ENCODE assay signal across 21 cellular contexts in genomic region chr3:183272792-183273191, GRCh38.
"Had no signal": no experiment of that assay in that cellular context is flagged by ENCODE, and none has a peak within 500 bp of the region (broad histone marks: within the 10 kb centered on the region; RNA-seq: fewer than 3 reads in every experiment).

No MANE protein-coding gene starts in this region.

- H3K27ac ChIP-seq: breast epithelium, coronary artery, sigmoid colon, vagina had no signal

- H3K36me3 Mint-ChIP-seq: activated CD8-positive, alpha-beta memory T cell treated with anti-CD3 and anti-CD28 coated beads, Interleukin-2, amount 10 ng/mL, durations not matched to agents 7 days and 5 days; activated naive CD4-positive, alpha-beta T cell treated with anti-CD3 and anti-CD28 coated beads, Interleukin-2, amount 10 ng/mL, durations not matched to agents 7 days and 5 days; stimulated activated effector memory CD8-positive, alpha-beta T cell treated with anti-CD3 and anti-CD28 coated beads, Interleukin-12 subunit alpha, Interleukin-12 subunit beta, amount 100 ng/mL, for 72 hours had no signal

- H3K4me1 ChIP-seq: breast epithelium, sigmoid colon had no signal

- FAIRE-seq: astrocyte, TTC549 had no signal

- H3K4me3 ChIP-seq: adrenal gland, breast epithelium, coronary artery, sigmoid colon, stomach, vagina had no signal

- H3K9me3 ChIP-seq: adrenal gland, breast epithelium, sigmoid colon, stomach, vagina had no signal

- DNase-seq: activated CD4-positive, alpha-beta memory T cell treated with anti-CD3 and anti-CD28 coated beads, Interleukin-2, amount 10 ng/mL, durations not matched to agents 7 days and 5 days; activated CD4-positive, alpha-beta T cell treated with anti-CD3 and anti-CD28 coated beads for 48 hours; activated CD4-positive, CD25-positive, alpha-beta regulatory T cell; activated CD8-positive, alpha-beta memory T cell treated with anti-CD3 and anti-CD28 coated beads, Interleukin-2, amount 10 ng/mL, durations not matched to agents 7 days and 5 days; activated naive CD4-positive, alpha-beta T cell treated with anti-CD3 and anti-CD28 coated beads, Interleukin-2, amount 10 ng/mL, durations not matched to agents 7 days and 5 days; adrenal gland; kidney; midbrain; nucleus accumbens; sigmoid colon; stimulated activated CD4-positive, alpha-beta T cell treated with anti-CD3 and anti-CD28 coated beads, Interleukin-4, amount 100 ng/mL, for 24 hours; stomach; trophoblast cell had no signal

- H3K27ac Mint-ChIP-seq: activated CD4-positive, alpha-beta memory T cell treated with anti-CD3 and anti-CD28 coated beads, Interleukin-2, amount 10 ng/mL, durations not matched to agents 7 days and 5 days; activated CD8-positive, alpha-beta memory T cell treated with anti-CD3 and anti-CD28 coated beads, Interleukin-2, amount 10 ng/mL, durations not matched to agents 7 days and 5 days; activated naive CD4-positive, alpha-beta T cell treated with anti-CD3 and anti-CD28 coated beads, Interleukin-2, amount 10 ng/mL, durations not matched to agents 7 days and 5 days; nephron; stimulated activated effector memory CD8-positive, alpha-beta T cell treated with anti-CD3 and anti-CD28 coated beads, Interleukin-12 subunit alpha, Interleukin-12 subunit beta, amount 100 ng/mL, for 72 hours had no signal

- H3K27me3 Mint-ChIP-seq: activated CD4-positive, alpha-beta memory T cell treated with anti-CD3 and anti-CD28 coated beads, Interleukin-2, amount 10 ng/mL, durations not matched to agents 7 days and 5 days; activated CD8-positive, alpha-beta memory T cell treated with anti-CD3 and anti-CD28 coated beads, Interleukin-2, amount 10 ng/mL, durations not matched to agents 7 days and 5 days; activated naive CD4-positive, alpha-beta T cell treated with anti-CD3 and anti-CD28 coated beads, Interleukin-2, amount 10 ng/mL, durations not matched to agents 7 days and 5 days had no signal

- H3K4me3 Mint-ChIP-seq: activated CD4-positive, alpha-beta memory T cell treated with anti-CD3 and anti-CD28 coated beads, Interleukin-2, amount 10 ng/mL, durations not matched to agents 7 days and 5 days; activated CD8-positive, alpha-beta memory T cell treated with anti-CD3 and anti-CD28 coated beads, Interleukin-2, amount 10 ng/mL, durations not matched to agents 7 days and 5 days; activated naive CD4-positive, alpha-beta T cell treated with anti-CD3 and anti-CD28 coated beads, Interleukin-2, amount 10 ng/mL, durations not matched to agents 7 days and 5 days; nephron; stimulated activated effector memory CD8-positive, alpha-beta T cell treated with anti-CD3 and anti-CD28 coated beads, Interleukin-12 subunit alpha, Interleukin-12 subunit beta, amount 100 ng/mL, for 72 hours had no signal

- H3K36me3 ChIP-seq: adrenal gland, breast epithelium, sigmoid colon, vagina had no signal

- H3K27me3 ChIP-seq: adrenal gland, breast epithelium, sigmoid colon, stomach, vagina had no signal

- H3K9me3 Mint-ChIP-seq: activated CD4-positive, alpha-beta memory T cell treated with anti-CD3 and anti-CD28 coated beads, Interleukin-2, amount 10 ng/mL, durations not matched to agents 7 days and 5 days; activated naive CD4-positive, alpha-beta T cell treated with anti-CD3 and anti-CD28 coated beads, Interleukin-2, amount 10 ng/mL, durations not matched to agents 7 days and 5 days; nephron; stimulated activated effector memory CD8-positive, alpha-beta T cell treated with anti-CD3 and anti-CD28 coated beads, Interleukin-12 subunit alpha, Interleukin-12 subunit beta, amount 100 ng/mL, for 72 hours had no signal

- ATAC-seq: activated CD8-positive, alpha-beta memory T cell treated with anti-CD3 and anti-CD28 coated beads, Interleukin-2, amount 10 ng/mL, durations not matched to agents 7 days and 5 days; left lobe of liver; stimulated activated effector memory CD8-positive, alpha-beta T cell treated with anti-CD3 and anti-CD28 coated beads, Interleukin-12 subunit alpha, Interleukin-12 subunit beta, amount 100 ng/mL, for 72 hours had no signal
